ENCODE assay signal across 26 cellular contexts in genomic region chr17:16493470-16494048, GRCh38. TPM values are rescaled to one million over a fixed set of nuclear protein-coding genes. Genes with fewer than 3 reads are reported as not detected.
"Had no signal": no experiment of that assay in that cellular context is flagged by ENCODE, and none has a peak within 500 bp of the region (broad histone marks: within the 10 kb centered on the region; RNA-seq: fewer than 3 reads in every experiment).

No MANE protein-coding gene starts in this region.

- H3K4me3 ChIP-seq: sigmoid colon, smooth muscle cell, upper lobe of right lung had no signal

- H3K9me3 ChIP-seq: sigmoid colon, upper lobe of right lung had no signal

- H3K27me3 ChIP-seq: sigmoid colon, upper lobe of right lung had no signal

- H3K27ac ChIP-seq: foreskin keratinocyte, sigmoid colon, upper lobe of right lung, VCaP had no signal

- H3K36me3 ChIP-seq: sigmoid colon, upper lobe of right lung had no signal

- H3K27ac Mint-ChIP-seq: activated CD4-positive, alpha-beta T cell treated with anti-CD3 and anti-CD28 coated beads, Interleukin-2, amount 10 ng/mL, durations not matched to agents 7 days and 5 days; activated CD8-positive, alpha-beta memory T cell treated with anti-CD3 and anti-CD28 coated beads, Interleukin-2, amount 10 ng/mL, durations not matched to agents 7 days and 5 days; activated CD8-positive, alpha-beta T cell treated with anti-CD3 and anti-CD28 coated beads for 36 hours; memory B cell; progenitor cell of endocrine pancreas; T-helper 1 cell treated with Interleukin-12 subunit alpha and Interleukin-12 subunit beta and Interleukin-4 antibody, amounts not matched to agents 30 μg/mL and 1 μg/mL, for 36 hours had no signal

- H3K4me1 ChIP-seq: foreskin keratinocyte had no signal

- ATAC-seq: activated CD8-positive, alpha-beta memory T cell treated with anti-CD3 and anti-CD28 coated beads, Interleukin-2, amount 10 ng/mL, durations not matched to agents 7 days and 5 days; activated CD8-positive, alpha-beta T cell treated with anti-CD3 and anti-CD28 coated beads for 36 hours; foreskin keratinocyte; left ventricle myocardium superior; upper lobe of right lung had no signal

- DNase-seq: activated CD4-positive, alpha-beta T cell treated with anti-CD3 and anti-CD28 coated beads, Interleukin-2, amount 10 ng/mL, durations not matched to agents 7 days and 5 days; activated CD4-positive, CD25-positive, alpha-beta regulatory T cell treated with anti-CD3 and anti-CD28 coated beads, Interleukin-2, amount 50 U/mL, for 72 hours; activated CD8-positive, alpha-beta memory T cell treated with anti-CD3 and anti-CD28 coated beads, Interleukin-2, amount 10 ng/mL, durations not matched to agents 7 days and 5 days; activated CD8-positive, alpha-beta T cell treated with anti-CD3 and anti-CD28 coated beads for 36 hours; activated effector memory CD4-positive, alpha-beta T cell treated with anti-CD3 and anti-CD28 coated beads, Interleukin-2, amount 50 U/mL, for 16 hours; activated naive CD4-positive, alpha-beta T cell treated with anti-CD3 and anti-CD28 coated beads, Interleukin-2, amount 50 U/mL, for 16 hours; activated T-cell treated with anti-CD3 and anti-CD28 coated beads for 4 hours; aorta; central memory CD4-positive, alpha-beta T cell; dermis blood vessel endothelial cell; effector CD8-positive, alpha-beta T cell; foreskin keratinocyte; kidney glomerular epithelial cell; left ventricle myocardium superior; retina; sigmoid colon; stimulated activated CD4-positive, alpha-beta T cell treated with anti-CD3 and anti-CD28 coated beads, Interleukin-2, amount 100 ng/mL, for 48 hours; stimulated activated CD8-positive, alpha-beta memory T cell treated with anti-CD3 and anti-CD28 coated beads, Interleukin-4, amount 100 ng/mL, for 48 hours; stimulated activated naive CD4-positive, alpha-beta T cell treated with Interleukin-2 at 50 U/mL for 16 hours; T1000; upper lobe of right lung had no signal

- H3K36me3 Mint-ChIP-seq: activated CD8-positive, alpha-beta memory T cell treated with anti-CD3 and anti-CD28 coated beads, Interleukin-2, amount 10 ng/mL, durations not matched to agents 7 days and 5 days; memory B cell had no signal

- H3K9me3 Mint-ChIP-seq: activated CD4-positive, alpha-beta T cell treated with anti-CD3 and anti-CD28 coated beads, Interleukin-2, amount 10 ng/mL, durations not matched to agents 7 days and 5 days; activated CD8-positive, alpha-beta T cell treated with anti-CD3 and anti-CD28 coated beads for 36 hours; T-helper 1 cell treated with Interleukin-12 subunit alpha and Interleukin-12 subunit beta and Interleukin-4 antibody, amounts not matched to agents 30 μg/mL and 1 μg/mL, for 36 hours had no signal

- H3K4me2 ChIP-seq: smooth muscle cell had no signal

RNA-seq across cellular contexts. Expression of gene LRRC75A, which starts 1.6 kb away (rescaled TPM):
- total RNA-seq: foreskin keratinocyte had no signal
